ENCODE assay signal across 8 cellular contexts in genomic region chr9:136373300-136374182, GRCh38. TPM values are rescaled to one million over a fixed set of nuclear protein-coding genes. Genes with fewer than 3 reads are reported as not detected.
A peak's percentile ranks its signal among the peaks of the same experiment; 100 is the strongest.
DNase-seq lines count a peak whose midpoint lies in the region; ATAC-seq and TF ChIP-seq lines count a peak whose summit lies in the region.

Gene CARD9 (minus strand): TSS chr9:136373669. CDS start chr9:136372078, 1,591 bp downstream.

- no peak for TF ChIP-seq CTCF in dorsolateral prefrontal cortex (IDR thresholded peaks at IDR 0.05 in 54 of 56, conservative IDR thresholded peaks at IDR 0.05 in 2 of 56; ENCODE audit: low read depth in 1 of 56, partially characterized antibody in 56 of 56)
- no peak for TF ChIP-seq CTCF in nephron progenitor cell (IDR thresholded peaks at IDR 0.05)
- no peak for TF ChIP-seq CTCF in CD4-positive, alpha-beta T cell (IDR thresholded peaks at IDR 0.05)

- H3K36me3 Mint-ChIP-seq in nephron progenitor cell (ENCODE audit: low read depth) = no peaks in the 10 kb centered on the region
- no peaks in the 10 kb centered on the region for H3K36me3 Mint-ChIP-seq in CD4-positive, alpha-beta T cell (ENCODE audit: low read depth)

- peaks cover 22% of the 10 kb centered on the region for H3K4me1 Mint-ChIP-seq in nephron progenitor cell
- no peaks in the 10 kb centered on the region for H3K4me1 Mint-ChIP-seq in CD4-positive, alpha-beta T cell (ENCODE audit: low read depth)

- intact Hi-C loops in dorsolateral prefrontal cortex (cut with DNase I) = no loop called here
- intact Hi-C loops in CD4-positive, alpha-beta T cell (cut with DNase I, micrococcal nuclease) = no loop called here

- H3K4me3 ChIP-seq in dorsolateral prefrontal cortex = peak within 1 kb of the TSS in 52 of 59 donors; percentile 0 to 57 (median 28)

- peak within 1 kb of the TSS in 19 of 59 donors; percentile 3 to 67 (median 37) for H3K27ac ChIP-seq in dorsolateral prefrontal cortex
- no peak within 1 kb of the TSS for H3K27ac ChIP-seq in CD4-positive, alpha-beta T cell (ENCODE audit: low read depth, low read length)

- H3K9me3 Mint-ChIP-seq in nephron progenitor cell = no peaks in the 10 kb centered on the region
- no peaks in the 10 kb centered on the region for H3K9me3 Mint-ChIP-seq in CD4-positive, alpha-beta T cell

- POLR2A ChIA-PET in CD4-positive, alpha-beta T cell (lab: Charles Lee) = no interaction called here

- H3K4me3 Mint-ChIP-seq in nephron progenitor cell = no peak within 1 kb of the TSS
- no peak within 1 kb of the TSS for H3K4me3 Mint-ChIP-seq in CD4-positive, alpha-beta T cell

- ATAC-seq in CD4-positive, alpha-beta T cell (ENCODE audit: poor library complexity) = no peak
- ATAC-seq in GM18502 (IDR thresholded peaks at IDR 0.05; ENCODE audit: poor library complexity, unreplicated experiment) = no peak

- CTCF ChIA-PET in CD4-positive, alpha-beta T cell (lab: Charles Lee) = no interaction called here

- no peaks in the 10 kb centered on the region for H3K9me3 ChIP-seq in CD4-positive, alpha-beta T cell (ENCODE audit: control insufficient read depth, low read length)

- H3K27me3 Mint-ChIP-seq in nephron progenitor cell (ENCODE audit: low read depth, poor library complexity) = peaks cover 2% of the 10 kb centered on the region
- H3K27me3 Mint-ChIP-seq in CD4-positive, alpha-beta T cell = no peaks in the 10 kb centered on the region

- DNase-seq in CD1c-positive myeloid dendritic cell (ENCODE audit: extremely low spot score) (peak; percentile 91), NCI-H2171 treated with DMSO at 0.1 percent for 48 hours (lab: John Stamatoyannopoulos, UW) (peak; percentile 67), dorsolateral prefrontal cortex (peak in 3 of 10 donors; percentile 47 to 69 (median 60)), nephron progenitor cell (no peak), NCI-H187 treated with DMSO at 0.1 percent for 48 hours (lab: John Stamatoyannopoulos, UW) (no peak)
- DNase-seq in CD4-positive, alpha-beta T cell = no peak
- DNase-seq in activated effector memory CD4-positive, alpha-beta T cell treated with anti-CD3 and anti-CD28 coated beads, Interleukin-2, amount 50 U/mL, for 16 hours = no peak

- H3K27ac Mint-ChIP-seq in nephron progenitor cell = peak within 1 kb of the TSS; percentile 22
- H3K27ac Mint-ChIP-seq in CD4-positive, alpha-beta T cell = no peak within 1 kb of the TSS

- no peaks in the 10 kb centered on the region for H3K27me3 ChIP-seq in dorsolateral prefrontal cortex
- peaks cover 4% of the 10 kb centered on the region for H3K27me3 ChIP-seq in CD4-positive, alpha-beta T cell (ENCODE audit: control insufficient read depth, insufficient read depth, low read length)

RNA-seq across cellular contexts. Expression of gene CARD9, which starts in this region (rescaled TPM):
- total RNA-seq in dorsolateral prefrontal cortex = 10 to 100 TPM in 8 of 120 experiments, 1 to 10 TPM in 112; 1.4 to 16.3 (median 5.4) TPM
- total RNA-seq in CD4-positive, alpha-beta T cell = under 1 TPM; 0.36 to 0.64 TPM

Comparison
In these comparisons a context has a peak if more than half of its experiments do, and no peak if none do; other contexts are left out.
1. DNase-seq: peak in CD1c-positive myeloid dendritic cell (single experiment) and NCI-H2171 treated with DMSO at 0.1 percent for 48 hours (single experiment); none in nephron progenitor cell (single experiment), CD4-positive, alpha-beta T cell (0 of 10), activated effector memory CD4-positive, alpha-beta T cell treated with anti-CD3 and anti-CD28 coated beads, Interleukin-2, amount 50 U/mL, for 16 hours (single experiment) and NCI-H187 treated with DMSO at 0.1 percent for 48 hours (single experiment).